Comparison of ENCODE assay signal across 1 cellular context in genomic region chr16:50841081-50841886, GRCh38.
TF ChIP-seq lines count a peak whose summit lies in the region.

No MANE protein-coding gene starts in this region.

TF ChIP-seq in GM23338, 12 proteins besides CTCF, POLR2A, EP300 and RAD21 (continued from another document):
- TF ChIP-seq ZNF462 (CRISPR knock-in tag; IDR thresholded peaks at IDR 0.05): 0 out of 2 replicates have a peak, but pooled peaks have one; percentile 5
- TF ChIP-seq POLR2AphosphoS5 (IDR thresholded peaks at IDR 0.05; ENCODE audit: low read depth): no peak
- TF ChIP-seq ETS1 (IDR thresholded peaks at IDR 0.05): no peak
- no peak for TF ChIP-seq JUNB (IDR thresholded peaks at IDR 0.05; ENCODE audit: unreplicated experiment)
